Comparison of ENCODE assay signal across 9 cellular contexts in the genomic region with DNA sequence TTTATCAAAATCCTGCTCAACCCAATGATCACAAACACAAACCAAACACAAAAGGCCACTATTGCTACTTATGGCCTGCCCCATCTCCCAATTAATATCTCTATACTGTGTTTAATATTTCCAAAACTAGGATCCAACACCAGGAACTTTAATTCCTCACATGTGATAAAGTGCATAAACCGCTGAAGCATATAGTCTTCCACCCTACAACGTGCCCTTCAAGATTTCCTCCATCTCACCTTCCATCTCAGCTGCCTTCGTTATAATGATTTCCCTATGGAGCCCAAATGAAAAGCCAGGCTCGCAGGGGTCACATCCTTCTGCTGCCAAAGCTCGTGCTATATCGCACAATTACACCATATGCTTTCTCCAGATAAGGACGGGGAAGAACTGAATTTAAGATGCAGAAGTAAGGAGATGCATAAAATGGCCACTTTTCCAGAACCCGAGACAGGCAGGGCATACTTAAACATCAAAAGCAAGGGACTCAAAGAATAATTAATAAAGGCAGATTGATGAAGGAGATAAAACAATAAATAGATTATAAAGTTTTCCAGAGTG. TPM values are rescaled to one million over a fixed set of nuclear protein-coding genes. Genes with fewer than 3 reads are reported as not detected.
DNase-seq lines count a peak whose midpoint lies in the region; ATAC-seq, FAIRE-seq and TF ChIP-seq lines count a peak whose summit lies in the region.
"Had no signal": no experiment of that assay in that cellular context is flagged by ENCODE, and none has a peak within 500 bp of the region (broad histone marks: within the 10 kb centered on the region; RNA-seq: fewer than 3 reads in every experiment).

No MANE protein-coding gene starts in this region.

- WGBS in aorta, 2 donors, result 1 to 3% methylated on average over 8 of the region's 8 CpGs

- H3K36me3 Mint-ChIP-seq in stimulated activated naive CD8-positive, alpha-beta T cell treated with anti-CD3 and anti-CD28 coated beads, Interleukin-15, Interleukin-2, amounts not matched to agents 100 ng/mL and 50 ng/mL, for 24 hours (ENCODE audit: low read depth), result no peaks in the 10 kb centered on the region
- H3K36me3 Mint-ChIP-seq in activated T-helper 1 cell treated with anti-CD3 and anti-CD28 coated beads, Interleukin-12 subunit alpha, Interleukin-12 subunit beta, Interleukin-2, Interleukin-4 antibody, amounts not matched to agents 30 ng/mL and 10 ng/mL and 1 ng/mL, durations not matched to agents 14 hours and 24 hours and 36 hours (ENCODE audit: low read depth), result peaks cover 3% of the 10 kb centered on the region

- H3K9me3 ChIP-seq in kidney (ENCODE audit: control insufficient read depth in 1 of 2, low read length in 2 of 2) (no peaks in the 10 kb centered on the region), aorta (ENCODE audit: control insufficient read depth, low read length) (no peaks in the 10 kb centered on the region)

- no peak for FAIRE-seq in kidney (lab: Jason Lieb, UNC)

- peaks cover 63% of the 10 kb centered on the region for H3K27me3 Mint-ChIP-seq in stimulated activated naive CD8-positive, alpha-beta T cell treated with anti-CD3 and anti-CD28 coated beads, Interleukin-15, Interleukin-2, amounts not matched to agents 100 ng/mL and 50 ng/mL, for 24 hours
- peaks cover 62% of the 10 kb centered on the region for H3K27me3 Mint-ChIP-seq in activated T-helper 1 cell treated with anti-CD3 and anti-CD28 coated beads, Interleukin-12 subunit alpha, Interleukin-12 subunit beta, Interleukin-2, Interleukin-4 antibody, amounts not matched to agents 30 ng/mL and 10 ng/mL and 1 ng/mL, durations not matched to agents 14 hours and 24 hours and 36 hours (ENCODE audit: insufficient read depth)

- H3K27ac ChIP-seq in kidney (ENCODE audit: low read depth in 2 of 2, low read length in 2 of 2) (peak overlapping the region in 1 of 2 donors; percentile 32), aorta (ENCODE audit: low read depth in 1 of 2, low read length in 2 of 2) (peak overlapping the region; percentile 61 to 82)

- H3K4me3 ChIP-seq in kidney (ENCODE audit: low read length in 2 of 2), result peak overlapping the region; percentile 52 to 53
- H3K4me3 ChIP-seq in aorta (ENCODE audit: low read length in 2 of 2), result peak overlapping the region; percentile 95 to 96

- H3K9ac ChIP-seq in kidney (ENCODE audit: low read length in 2 of 2), result peak overlapping the region in 1 of 2 donors; percentile 46

- TF ChIP-seq CTCF in kidney (IDR thresholded peaks at IDR 0.05; ENCODE audit: borderline replicate concordance, extremely low read depth, insufficient read depth), result no peak

- no peak for ATAC-seq in stimulated activated naive CD8-positive, alpha-beta T cell treated with anti-CD3 and anti-CD28 coated beads, Interleukin-15, Interleukin-2, amounts not matched to agents 100 U/mL and 50 U/mL, for 24 hours
- ATAC-seq in aorta (ENCODE audit: low FRiP score), result no peak
- no peak for ATAC-seq in HG03196 (IDR thresholded peaks at IDR 0.05; ENCODE audit: unreplicated experiment)
- ATAC-seq in GM21423 (IDR thresholded peaks at IDR 0.05; ENCODE audit: unreplicated experiment), result no peak

- H3K4me1 ChIP-seq in kidney (ENCODE audit: control insufficient read depth in 1 of 2, insufficient read depth in 1 of 2, low read depth in 1 of 2, low read length in 2 of 2), result peaks cover 9 to 12% of the 10 kb centered on the region in 2 donors
- H3K4me1 ChIP-seq in aorta (ENCODE audit: control insufficient read depth in 1 of 2, insufficient read depth in 2 of 2, low read length in 2 of 2), result peaks cover 0 to 2% of the 10 kb centered on the region in 2 donors

- no peaks in the 10 kb centered on the region for H3K27me3 ChIP-seq in aorta (ENCODE audit: control insufficient read depth in 1 of 2, insufficient read depth in 2 of 2, low read length in 1 of 2)

- no peaks in the 10 kb centered on the region for H3K36me3 ChIP-seq in kidney (ENCODE audit: control insufficient read depth in 1 of 2, insufficient read depth in 2 of 2, low read length in 2 of 2)
- no peaks in the 10 kb centered on the region for H3K36me3 ChIP-seq in aorta (ENCODE audit: control insufficient read depth in 1 of 2, insufficient read depth in 2 of 2, low read length in 1 of 2)

- no peak overlapping the region for H3K27ac Mint-ChIP-seq in stimulated activated naive CD8-positive, alpha-beta T cell treated with anti-CD3 and anti-CD28 coated beads, Interleukin-15, Interleukin-2, amounts not matched to agents 100 ng/mL and 50 ng/mL, for 24 hours
- H3K27ac Mint-ChIP-seq in activated T-helper 1 cell treated with anti-CD3 and anti-CD28 coated beads, Interleukin-12 subunit alpha, Interleukin-12 subunit beta, Interleukin-2, Interleukin-4 antibody, amounts not matched to agents 30 ng/mL and 10 ng/mL and 1 ng/mL, durations not matched to agents 14 hours and 24 hours and 36 hours, result no peak overlapping the region

- peaks cover 17% of the 10 kb centered on the region for H3K4me1 Mint-ChIP-seq in stimulated activated naive CD8-positive, alpha-beta T cell treated with anti-CD3 and anti-CD28 coated beads, Interleukin-15, Interleukin-2, amounts not matched to agents 100 ng/mL and 50 ng/mL, for 24 hours (ENCODE audit: low read depth)
- peaks cover 18% of the 10 kb centered on the region for H3K4me1 Mint-ChIP-seq in activated T-helper 1 cell treated with anti-CD3 and anti-CD28 coated beads, Interleukin-12 subunit alpha, Interleukin-12 subunit beta, Interleukin-2, Interleukin-4 antibody, amounts not matched to agents 30 ng/mL and 10 ng/mL and 1 ng/mL, durations not matched to agents 14 hours and 24 hours and 36 hours (ENCODE audit: low read depth)

- no peak for DNase-seq in stimulated activated naive CD8-positive, alpha-beta T cell treated with anti-CD3 and anti-CD28 coated beads, Interleukin-15, Interleukin-2, amounts not matched to agents 100 U/mL and 50 U/mL, for 24 hours
- DNase-seq in activated T-helper 1 cell treated with anti-CD3 and anti-CD28 coated beads, Interleukin-12 subunit alpha, Interleukin-12 subunit beta, Interleukin-2, Interleukin-4 antibody, amounts not matched to agents 30 ng/mL and 10 ng/mL and 1 ng/mL, durations not matched to agents 14 hours and 24 hours and 36 hours (ENCODE audit: low spot score), result no peak
- no peak for DNase-seq in kidney
- no peak for DNase-seq in aorta
- no peak for DNase-seq in AG20443 (ENCODE audit: low spot score)
- DNase-seq: stimulated activated CD4-positive, alpha-beta T cell treated with anti-CD3 and anti-CD28 coated beads, Interleukin-4, amount 100 ng/mL, for 1 hour had no signal

- no peaks in the 10 kb centered on the region for H3K9me3 Mint-ChIP-seq in stimulated activated naive CD8-positive, alpha-beta T cell treated with anti-CD3 and anti-CD28 coated beads, Interleukin-15, Interleukin-2, amounts not matched to agents 100 ng/mL and 50 ng/mL, for 24 hours
- no peaks in the 10 kb centered on the region for H3K9me3 Mint-ChIP-seq in activated T-helper 1 cell treated with anti-CD3 and anti-CD28 coated beads, Interleukin-12 subunit alpha, Interleukin-12 subunit beta, Interleukin-2, Interleukin-4 antibody, amounts not matched to agents 30 ng/mL and 10 ng/mL and 1 ng/mL, durations not matched to agents 14 hours and 24 hours and 36 hours

- intact Hi-C loops in activated T-helper 1 cell treated with anti-CD3 and anti-CD28 coated beads, Interleukin-12 subunit alpha, Interleukin-12 subunit beta, Interleukin-2, Interleukin-4 antibody, amounts not matched to agents 30 ng/mL and 10 ng/mL and 1 ng/mL, durations not matched to agents 14 hours and 24 hours and 36 hours (cut with micrococcal nuclease), result no loop called here
- intact Hi-C loops in kidney (cut with DNase I), result no loop called here
- intact Hi-C loops in aorta (cut with DNase I), result loop anchor here in 1 of 2 donors (5.0 kb wide), 1 partner anchor 119 kb away; no protein-coding TSS in a partner anchor

- H3K4me3 Mint-ChIP-seq in stimulated activated naive CD8-positive, alpha-beta T cell treated with anti-CD3 and anti-CD28 coated beads, Interleukin-15, Interleukin-2, amounts not matched to agents 100 ng/mL and 50 ng/mL, for 24 hours, result peak overlapping the region; percentile 15
- peak overlapping the region; percentile 83 for H3K4me3 Mint-ChIP-seq in activated T-helper 1 cell treated with anti-CD3 and anti-CD28 coated beads, Interleukin-12 subunit alpha, Interleukin-12 subunit beta, Interleukin-2, Interleukin-4 antibody, amounts not matched to agents 30 ng/mL and 10 ng/mL and 1 ng/mL, durations not matched to agents 14 hours and 24 hours and 36 hours

RNA-seq across cellular contexts. Expression of a gene that starts 1.8 kb away (rescaled TPM):
- total RNA-seq in activated T-helper 1 cell treated with anti-CD3 and anti-CD28 coated beads, Interleukin-12 subunit alpha, Interleukin-12 subunit beta, Interleukin-2, Interleukin-4 antibody, amounts not matched to agents 30 ng/mL and 10 ng/mL and 1 ng/mL, durations not matched to agents 14 hours and 24 hours and 36 hours, result 13.2 and 15.3 TPM in 2 replicates
- total RNA-seq in kidney, result 104 TPM
- 23.6 TPM for polyA plus RNA-seq in kidney (ENCODE audit: insufficient read depth, low read depth, low replicate concordance)
- total RNA-seq in aorta, result 1,000 to 10,000 TPM; 1,394 to 1,963 TPM
- 100 to 1,000 TPM; 205 to 244 TPM for polyA plus RNA-seq in aorta

Comparison
In these comparisons a context has a peak if more than half of its experiments do, and no peak if none do; other contexts are left out.
1. RNA of a gene that starts 1.8 kb away (total RNA-seq): 1,394 to 1,963 TPM in aorta; 104 TPM in kidney (single experiment) and 13.2 to 15.3 TPM in activated T-helper 1 cell treated with anti-CD3 and anti-CD28 coated beads, Interleukin-12 subunit alpha, Interleukin-12 subunit beta, Interleukin-2, Interleukin-4 antibody, amounts not matched to agents 30 ng/mL and 10 ng/mL and 1 ng/mL, durations not matched to agents 14 hours and 24 hours and 36 hours; every median in the first group is over 10 times any median in the second.